ENCODE assay signal across 28 cellular contexts in the genomic region with DNA sequence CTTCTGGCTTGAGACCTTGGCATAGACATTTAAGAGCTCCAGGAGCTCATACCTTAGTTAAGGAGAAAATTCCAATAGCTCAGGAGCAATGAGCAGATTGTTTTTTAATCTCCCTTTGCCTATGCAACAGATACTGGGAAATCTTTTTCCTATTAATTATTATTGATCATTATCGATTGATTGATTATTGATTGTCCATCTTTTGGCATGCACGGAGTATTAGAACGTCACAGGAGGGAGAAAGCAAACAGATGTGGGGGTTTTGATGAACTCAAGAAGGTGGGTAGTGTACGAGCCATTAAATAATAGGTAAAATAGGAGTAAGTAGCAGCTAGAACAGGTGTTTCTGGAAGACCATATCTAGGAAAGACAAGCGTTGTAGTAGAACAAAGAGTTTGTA.
"Had no signal": no experiment of that assay in that cellular context is flagged by ENCODE, and none has a peak within 500 bp of the region (broad histone marks: within the 10 kb centered on the region; RNA-seq: fewer than 3 reads in every experiment).

No MANE protein-coding gene starts in this region.

- H3K27ac Mint-ChIP-seq: activated B cell treated with CpG ODN at 0.5 μM for 24 hours; activated CD4-positive, alpha-beta memory T cell treated with anti-CD3 and anti-CD28 coated beads for 36 hours; activated naive CD4-positive, alpha-beta T cell treated with anti-CD3 and anti-CD28 coated beads, Interleukin-2, amount 10 ng/mL, durations not matched to agents 7 days and 5 days; activated naive CD8-positive, alpha-beta T cell; activated naive CD8-positive, alpha-beta T cell treated with anti-CD3 and anti-CD28 coated beads, Interleukin-2, amount 50 U/mL, for 24 hours; T-cell; T-helper 17 cell had no signal

- DNase-seq: activated B cell treated with CpG ODN at 0.5 μM for 24 hours; activated CD4-positive, alpha-beta T cell treated with anti-CD3 and anti-CD28 coated beads for 4 hours; activated CD4-positive, alpha-beta T cell treated with anti-CD3 and anti-CD28 coated beads, Interleukin-2, amount 50 U/mL, for 1 hour; activated CD4-positive, CD25-positive, alpha-beta regulatory T cell treated with anti-CD3 and anti-CD28 coated beads, Interleukin-2, amount 50 U/mL, for 72 hours; activated CD8-positive, alpha-beta memory T cell treated with anti-CD3 and anti-CD28 coated beads, Interleukin-2, amount 50 U/mL, for 4 hours; activated effector memory CD4-positive, alpha-beta T cell treated with Interleukin-2 at 50 U/mL for 16 hours; activated T-cell treated with anti-CD3 and anti-CD28 coated beads for 4 hours; activated T-cell treated with anti-CD3 and anti-CD28 coated beads, Interleukin-2, amount 50 U/mL, for 4 hours; central memory CD4-positive, alpha-beta T cell; NCI-H1436; NCI-H2081 treated with DMSO at 0.1 percent for 48 hours; NCI-H226; NCI-H446 treated with DMSO at 0.1 percent for 48 hours; NCI-H524 treated with DMSO at 0.1 percent for 48 hours; NK-92 treated with Interleukin-12 subunit alpha and Interleukin-12 subunit beta, amount 100 ng/mL, for 24 hours; SIG-M5; T-helper 17 cell had no signal

- H3K36me3 Mint-ChIP-seq: activated CD4-positive, alpha-beta memory T cell treated with anti-CD3 and anti-CD28 coated beads for 36 hours; activated naive CD4-positive, alpha-beta T cell treated with anti-CD3 and anti-CD28 coated beads, Interleukin-2, amount 10 ng/mL, durations not matched to agents 7 days and 5 days; activated naive CD8-positive, alpha-beta T cell; brain; T-cell had no signal

- FAIRE-seq: bronchial epithelial cell had no signal

- H3K4me3 Mint-ChIP-seq: activated B cell treated with CpG ODN at 0.5 μM for 24 hours; activated CD4-positive, alpha-beta memory T cell treated with anti-CD3 and anti-CD28 coated beads for 36 hours; activated naive CD4-positive, alpha-beta T cell treated with anti-CD3 and anti-CD28 coated beads, Interleukin-2, amount 10 ng/mL, durations not matched to agents 7 days and 5 days; activated naive CD8-positive, alpha-beta T cell; activated naive CD8-positive, alpha-beta T cell treated with anti-CD3 and anti-CD28 coated beads, Interleukin-2, amount 50 U/mL, for 24 hours; activated T-cell treated with anti-CD3 and anti-CD28 coated beads, Interleukin-2, amount 50 U/mL, for 4 hours; brain; T-cell; T-helper 17 cell had no signal

- H3K27ac ChIP-seq: PC-9, RWPE1, VCaP had no signal

- H3K9me3 Mint-ChIP-seq: activated B cell treated with CpG ODN at 0.5 μM for 24 hours; activated CD4-positive, alpha-beta memory T cell treated with anti-CD3 and anti-CD28 coated beads for 36 hours; activated naive CD4-positive, alpha-beta T cell treated with anti-CD3 and anti-CD28 coated beads, Interleukin-2, amount 10 ng/mL, durations not matched to agents 7 days and 5 days; activated naive CD8-positive, alpha-beta T cell treated with anti-CD3 and anti-CD28 coated beads, Interleukin-2, amount 50 U/mL, for 24 hours; activated T-cell treated with anti-CD3 and anti-CD28 coated beads, Interleukin-2, amount 50 U/mL, for 4 hours; T-cell had no signal

- H3K4me1 Mint-ChIP-seq: activated B cell treated with CpG ODN at 0.5 μM for 24 hours; activated naive CD4-positive, alpha-beta T cell treated with anti-CD3 and anti-CD28 coated beads, Interleukin-2, amount 10 ng/mL, durations not matched to agents 7 days and 5 days; activated naive CD8-positive, alpha-beta T cell treated with anti-CD3 and anti-CD28 coated beads, Interleukin-2, amount 50 U/mL, for 24 hours; T-cell had no signal

- ATAC-seq: activated naive CD8-positive, alpha-beta T cell treated with anti-CD3 and anti-CD28 coated beads, Interleukin-2, amount 50 U/mL, for 24 hours; activated T-cell treated with anti-CD3 and anti-CD28 coated beads, Interleukin-2, amount 50 U/mL, for 4 hours; Right ventricle myocardium inferior; T-cell; T-helper 17 cell had no signal

- H2AFZ ChIP-seq: PC-9 had no signal

- H3K4me2 ChIP-seq: PC-9 had no signal

- H3K4me3 ChIP-seq: PC-9 had no signal
